ENCODE assay signal across 8 cellular contexts in the genomic region with DNA sequence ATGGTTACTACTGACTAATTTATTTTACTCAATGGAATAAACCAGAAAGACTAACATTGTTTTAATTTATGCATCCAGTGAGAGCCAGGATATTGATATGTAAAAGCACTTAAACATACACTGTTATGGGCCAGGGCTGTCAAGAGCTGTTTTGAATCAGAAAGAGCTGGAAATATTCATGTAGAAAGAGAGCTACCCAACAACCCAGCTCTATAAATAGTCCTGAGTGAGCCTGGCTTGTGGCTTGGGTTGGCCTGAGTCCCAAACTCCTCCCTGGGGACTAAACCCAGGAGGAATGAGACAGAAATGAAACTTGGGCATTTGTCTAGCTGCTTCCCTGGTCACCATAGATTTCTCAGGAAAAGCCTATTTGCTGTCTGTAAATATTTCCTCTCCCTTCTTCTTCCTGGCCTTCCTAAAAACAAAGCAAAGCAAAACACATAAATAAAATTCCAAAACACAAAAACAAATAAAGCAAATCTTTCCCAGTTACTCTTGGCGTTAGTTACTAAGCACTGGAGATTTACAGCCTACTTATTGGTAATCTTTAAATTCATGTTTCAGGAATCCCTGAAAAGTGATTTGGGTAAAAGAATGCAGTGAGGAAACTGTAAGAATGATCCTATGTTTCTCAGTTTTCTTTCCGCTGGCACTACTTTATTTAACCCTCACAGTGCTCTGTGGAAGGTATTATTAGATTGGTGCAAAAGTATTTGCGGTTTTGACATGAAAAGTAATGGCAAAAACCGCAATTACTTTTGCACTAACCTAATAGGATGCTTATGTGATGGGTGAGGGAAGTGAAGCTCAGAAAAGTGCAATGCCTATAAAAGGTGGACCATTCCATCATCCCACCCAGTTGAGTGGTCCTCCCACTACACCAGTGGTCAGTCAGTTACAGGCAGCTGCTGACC.
DNase-seq lines count a peak whose midpoint lies in the region; ATAC-seq and TF ChIP-seq lines count a peak whose summit lies in the region.

No MANE protein-coding gene starts in this region.

- H3K9me3 ChIP-seq in HAP-1 (no peaks in the 10 kb centered on the region), RWPE2 (ENCODE audit: severe bottlenecking) (peaks cover 6% of the 10 kb centered on the region), psoas muscle (peaks cover 8% of the 10 kb centered on the region)

- no peaks in the 10 kb centered on the region for H3K36me3 ChIP-seq in HAP-1 (replicated peaks)
- H3K36me3 ChIP-seq in RWPE2 (ENCODE audit: low read depth): no peaks in the 10 kb centered on the region
- H3K36me3 ChIP-seq in psoas muscle (ENCODE audit: insufficient read depth in 1 of 2, low read depth in 1 of 2): no peaks in the 10 kb centered on the region

- H3K27ac ChIP-seq in RWPE2 (ENCODE audit: poor library complexity, severe bottlenecking) (peak overlapping the region; percentile 0), psoas muscle (no peak overlapping the region)

- ATAC-seq in RWPE2 (ENCODE audit: low read depth): peak; percentile 81
- ATAC-seq in psoas muscle: peak in 3 of 4 donors; percentile 56 to 73 (median 57)
- ATAC-seq in GM18502 (IDR thresholded peaks at IDR 0.05; ENCODE audit: poor library complexity, unreplicated experiment): no peak
- no peak for ATAC-seq in HG02623 (IDR thresholded peaks at IDR 0.05; ENCODE audit: unreplicated experiment)
- no peak for ATAC-seq in HG02973 (IDR thresholded peaks at IDR 0.05; ENCODE audit: unreplicated experiment)
- no peak for ATAC-seq in GM21367 (IDR thresholded peaks at IDR 0.05; ENCODE audit: unreplicated experiment)

- H3K4me3 ChIP-seq in HAP-1: no peak overlapping the region
- no peak overlapping the region for H3K4me3 ChIP-seq in RWPE2 (ENCODE audit: severe bottlenecking)
- no peak overlapping the region for H3K4me3 ChIP-seq in fibroblast of villous mesenchyme (ENCODE audit: low read depth, low read length)
- no peak overlapping the region for H3K4me3 ChIP-seq in psoas muscle

- in situ Hi-C loops in HAP-1 (cut with MboI; ENCODE audit: low sequenced_read_pairs): no loop called here

- WGBS in psoas muscle, 3 donors: 58 to 62% (median 58%) methylated on average over 4 of the region's 4 CpGs

- DNase-seq in HAP-1 (ENCODE audit: low spot score in 2 of 2) (peak; percentile 94 to 96), RWPE2 (ENCODE audit: low spot score) (no peak), fibroblast of villous mesenchyme (ENCODE audit: low read depth) (peak; percentile 78), psoas muscle (peak; percentile 61 to 83)

- no peaks in the 10 kb centered on the region for H3K27me3 ChIP-seq in HAP-1 (ENCODE audit: low read depth)
- H3K27me3 ChIP-seq in RWPE2 (ENCODE audit: insufficient read depth, poor library complexity, severe bottlenecking): no peaks in the 10 kb centered on the region
- H3K27me3 ChIP-seq in psoas muscle (ENCODE audit: insufficient read depth in 3 of 3, low read length in 2 of 3): no peaks in the 10 kb centered on the region

- TF ChIP-seq CTCF in RWPE2 (IDR thresholded peaks at IDR 0.05; ENCODE audit: poor library complexity, severe bottlenecking): no peak
- TF ChIP-seq CTCF in fibroblast of villous mesenchyme (IDR thresholded peaks at IDR 0.05; ENCODE audit: insufficient read depth, low read depth, low read length): no peak
- no peak for TF ChIP-seq CTCF in psoas muscle (IDR thresholded peaks at IDR 0.05)

- intact Hi-C loops in psoas muscle (cut with DNase I): no loop called here

- H3K4me1 ChIP-seq in HAP-1 (peaks cover 32% of the 10 kb centered on the region), RWPE2 (ENCODE audit: insufficient read depth, poor library complexity, severe bottlenecking) (peaks cover 11% of the 10 kb centered on the region), psoas muscle (no peaks in the 10 kb centered on the region)

Comparison
In these comparisons a context has a peak if more than half of its experiments do, and no peak if none do; other contexts are left out.
1. ATAC-seq: peak in RWPE2 (single experiment) and psoas muscle (3 of 4); none in GM18502 (single experiment), HG02623 (single experiment), HG02973 (single experiment) and GM21367 (single experiment).